Comparison of ENCODE assay signal across 22 cellular contexts in genomic region chr13:71254384-71254783, GRCh38.
"Had no signal": no experiment of that assay in that cellular context is flagged by ENCODE, and none has a peak within 500 bp of the region (broad histone marks: within the 10 kb centered on the region; RNA-seq: fewer than 3 reads in every experiment).

No MANE protein-coding gene starts in this region.

- H3K9me3 Mint-ChIP-seq: activated T-cell treated with anti-CD3 and anti-CD28 coated beads, Interleukin-2, amount 50 U/mL, for 72 hours; stimulated activated naive CD8-positive, alpha-beta T cell treated with anti-CD3 and anti-CD28 coated beads, Interleukin-15, Interleukin-2, amounts not matched to agents 100 ng/mL and 50 ng/mL, for 24 hours had no signal

- DNase-seq: activated CD4-positive, alpha-beta T cell treated with anti-CD3 and anti-CD28 coated beads for 4 hours; activated CD4-positive, alpha-beta T cell treated with anti-CD3 and anti-CD28 coated beads, Interleukin-2, amount 50 U/mL, for 4 hours; activated naive CD4-positive, alpha-beta T cell treated with Interleukin-2 at 50 U/mL for 16 hours; activated T-cell treated with anti-CD3 and anti-CD28 coated beads for 4 hours; activated T-cell treated with anti-CD3 and anti-CD28 coated beads, Interleukin-2, amount 50 U/mL, for 72 hours; caudate nucleus; kidney glomerular epithelial cell; left lung; lower lobe of right lung; mesenchymal stem cell; mucosa of descending colon; stimulated activated CD4-positive, alpha-beta T cell treated with anti-CD3 and anti-CD28 coated beads, Interleukin-4, amount 100 ng/mL, for 24 hours; upper lobe of left lung had no signal

- H3K4me1 ChIP-seq: ascending aorta, esophagus muscularis mucosa, foreskin keratinocyte, lower lobe of right lung had no signal

- H3K4me1 Mint-ChIP-seq: stimulated activated effector memory CD8-positive, alpha-beta T cell treated with anti-CD3 and anti-CD28 coated beads, Interleukin-12 subunit alpha, Interleukin-12 subunit beta, amount 100 ng/mL, for 72 hours had no signal

- H3K27me3 ChIP-seq: ascending aorta, esophagus muscularis mucosa, foreskin keratinocyte, left lung, upper lobe of left lung had no signal

- H3K4me3 Mint-ChIP-seq: activated naive CD8-positive, alpha-beta T cell; activated T-cell treated with anti-CD3 and anti-CD28 coated beads, Interleukin-2, amount 50 U/mL, for 72 hours; brain; natural killer cell treated with Interleukin-12 subunit alpha and Interleukin-12 subunit beta and Interleukin-15 and Interleukin-18, amount 100 ng/mL, for 72 hours; stimulated activated effector memory CD8-positive, alpha-beta T cell treated with anti-CD3 and anti-CD28 coated beads, Interleukin-12 subunit alpha, Interleukin-12 subunit beta, amount 100 ng/mL, for 72 hours; stimulated activated naive CD8-positive, alpha-beta T cell treated with anti-CD3 and anti-CD28 coated beads, Interleukin-15, Interleukin-2, amounts not matched to agents 100 ng/mL and 50 ng/mL, for 24 hours had no signal

- H3K9me3 ChIP-seq: ascending aorta, esophagus muscularis mucosa, left lung, lower lobe of right lung, mucosa of descending colon, upper lobe of left lung had no signal

- H3K36me3 Mint-ChIP-seq: activated naive CD8-positive, alpha-beta T cell; brain; natural killer cell treated with Interleukin-12 subunit alpha and Interleukin-12 subunit beta and Interleukin-15 and Interleukin-18, amount 100 ng/mL, for 72 hours; stimulated activated effector memory CD8-positive, alpha-beta T cell treated with anti-CD3 and anti-CD28 coated beads, Interleukin-12 subunit alpha, Interleukin-12 subunit beta, amount 100 ng/mL, for 72 hours had no signal

- H3K27ac Mint-ChIP-seq: activated naive CD8-positive, alpha-beta T cell; activated T-cell treated with anti-CD3 and anti-CD28 coated beads, Interleukin-2, amount 50 U/mL, for 72 hours; brain; natural killer cell treated with Interleukin-12 subunit alpha and Interleukin-12 subunit beta and Interleukin-15 and Interleukin-18, amount 100 ng/mL, for 72 hours; stimulated activated effector memory CD8-positive, alpha-beta T cell treated with anti-CD3 and anti-CD28 coated beads, Interleukin-12 subunit alpha, Interleukin-12 subunit beta, amount 100 ng/mL, for 72 hours; stimulated activated naive CD8-positive, alpha-beta T cell treated with anti-CD3 and anti-CD28 coated beads, Interleukin-15, Interleukin-2, amounts not matched to agents 100 ng/mL and 50 ng/mL, for 24 hours had no signal

- H3K27ac ChIP-seq: ascending aorta, esophagus muscularis mucosa, foreskin keratinocyte, left lung, lower lobe of right lung, skin epidermis, upper lobe of left lung had no signal

- H3K27me3 Mint-ChIP-seq: activated naive CD8-positive, alpha-beta T cell; natural killer cell treated with Interleukin-12 subunit alpha and Interleukin-12 subunit beta and Interleukin-15 and Interleukin-18, amount 100 ng/mL, for 72 hours; stimulated activated naive CD8-positive, alpha-beta T cell treated with anti-CD3 and anti-CD28 coated beads, Interleukin-15, Interleukin-2, amounts not matched to agents 100 ng/mL and 50 ng/mL, for 24 hours had no signal

- H3K36me3 ChIP-seq: ascending aorta, esophagus muscularis mucosa, left lung, lower lobe of right lung, upper lobe of left lung had no signal

- H3K4me3 ChIP-seq: ascending aorta, esophagus muscularis mucosa, left lung, lower lobe of right lung, mucosa of descending colon, skin epidermis, upper lobe of left lung had no signal
